Comparison of ENCODE assay signal across 8 cellular contexts in genomic region chr11:93198221-93198650, GRCh38. TPM values are rescaled to one million over a fixed set of nuclear protein-coding genes. Genes with fewer than 3 reads are reported as not detected.
A peak's percentile ranks its signal among the peaks of the same experiment; 100 is the strongest.
DNase-seq lines count a peak whose midpoint lies in the region; ATAC-seq and TF ChIP-seq lines count a peak whose summit lies in the region.

No MANE protein-coding gene starts in this region.

- H3K27ac Mint-ChIP-seq in endodermal cell (no peak overlapping the region), neural crest cell (ENCODE audit: unreplicated experiment) (no peak overlapping the region)

- DNase-seq in NCI-H748 (lab: John Stamatoyannopoulos, UW; ENCODE audit: unreplicated experiment) (peak; percentile 24), NCI-H748 treated with DMSO at 0.1 percent for 48 hours (lab: John Stamatoyannopoulos, UW) (no peak), Panc1 (ENCODE audit: low read depth, low spot score) (peak; percentile 4), endodermal cell (no peak), neural crest cell (ENCODE audit: low read depth, low spot score) (no peak), GM20000 (ENCODE audit: low spot score) (no peak), mucosa of gallbladder (ENCODE audit: low spot score) (no peak)

- peaks cover 8% of the 10 kb centered on the region for H3K4me1 Mint-ChIP-seq in endodermal cell
- H3K4me1 Mint-ChIP-seq in neural crest cell: peaks cover 26% of the 10 kb centered on the region

- H3K27me3 ChIP-seq in Panc1 (ENCODE audit: control insufficient read depth, insufficient read depth, low read length) (peaks cover 14% of the 10 kb centered on the region), endodermal cell (ENCODE audit: control insufficient read depth, insufficient read depth, low read length, poor library complexity, severe bottlenecking) (no peaks in the 10 kb centered on the region)

- ATAC-seq in Panc1: no peak
- no peak for ATAC-seq in HG02870 (IDR thresholded peaks at IDR 0.05; ENCODE audit: unreplicated experiment)

- BruUV-seq in Panc1 (replicated peaks; lab: Mats Ljungman, UMichigan): TSS peak; percentile 89

- H3K9me3 ChIP-seq in Panc1 (ENCODE audit: control insufficient read depth, insufficient read depth, low read depth, low read length) (no peaks in the 10 kb centered on the region), endodermal cell (ENCODE audit: control insufficient read depth, low read length) (no peaks in the 10 kb centered on the region)

- H3K4me3 ChIP-seq in Panc1 (ENCODE audit: low read depth in 2 of 2, low read length in 2 of 2) (peak overlapping the region; percentile 71 to 86), endodermal cell (ENCODE audit: low read length) (peak overlapping the region; percentile 98)

- H3K36me3 Mint-ChIP-seq in endodermal cell (ENCODE audit: low read depth): no peaks in the 10 kb centered on the region
- H3K36me3 Mint-ChIP-seq in neural crest cell (ENCODE audit: low read depth): peaks cover 3% of the 10 kb centered on the region

- intact Hi-C loops in Panc1 (cut with micrococcal nuclease; ENCODE audit: unreplicated experiment): no loop called here

- POLR2A ChIA-PET in Panc1 (lab: Charles Lee): no interaction called here

- TF ChIP-seq CTCF in Panc1 (IDR thresholded peaks at IDR 0.05) (no peak), endodermal cell (conservative IDR thresholded peaks at IDR 0.05) (no peak), neural crest cell (conservative IDR thresholded peaks at IDR 0.05) (no peak), GM20000 (IDR thresholded peaks at IDR 0.05; ENCODE audit: extremely low read depth, missing control alignments) (no peak)

- no peaks in the 10 kb centered on the region for H3K9me3 Mint-ChIP-seq in endodermal cell
- no peaks in the 10 kb centered on the region for H3K9me3 Mint-ChIP-seq in neural crest cell

- peak overlapping the region; percentile 92 for H3K9ac ChIP-seq in endodermal cell (ENCODE audit: extremely low read depth, low read length, poor library complexity, severe bottlenecking)

- H3K36me3 ChIP-seq in Panc1 (ENCODE audit: control insufficient read depth, insufficient read depth, low read length) (no peaks in the 10 kb centered on the region), endodermal cell (ENCODE audit: control insufficient read depth, insufficient read depth, low read length) (no peaks in the 10 kb centered on the region)

- peak overlapping the region; percentile 64 for H3K27ac ChIP-seq in Panc1 (ENCODE audit: low read length)
- peak overlapping the region; percentile 21 for H3K27ac ChIP-seq in endodermal cell (ENCODE audit: low read depth, low read length)

- in situ Hi-C loops in Panc1 (cut with HindIII; ENCODE audit: low pct_unique_long_range_greater_than_20kb, low sequenced_read_pairs): no loop called here

- H3K4me3 Mint-ChIP-seq in endodermal cell (peak overlapping the region; percentile 98), neural crest cell (peak overlapping the region; percentile 97)

- 20 to 37% methylated on average over 2 to 7 of the region's 9 CpGs for WGBS in endodermal cell (ENCODE audit: insufficient coverage in 1 of 2, insufficient read length in 1 of 2), 2 experiments

- H3K4me1 ChIP-seq in Panc1 (ENCODE audit: control insufficient read depth, insufficient read depth, low read length): peaks cover 10% of the 10 kb centered on the region
- H3K4me1 ChIP-seq in endodermal cell (ENCODE audit: control insufficient read depth, insufficient read depth, low read length): no peaks in the 10 kb centered on the region

- H3K27me3 Mint-ChIP-seq in endodermal cell (ENCODE audit: insufficient read depth) (peaks cover 3% of the 10 kb centered on the region), neural crest cell (ENCODE audit: low read depth) (no peaks in the 10 kb centered on the region)

- CTCF ChIA-PET in Panc1 (lab: Charles Lee): no interaction called here

RNA-seq across cellular contexts. Expression of gene SLC36A4, which starts 0.4 kb away (rescaled TPM):
- total RNA-seq in Panc1 (2021; ENCODE audit: unreplicated experiment): 30.3 TPM
- 19.8 TPM for polyA plus RNA-seq in Panc1 (2012; ENCODE audit: insufficient read length)
- total RNA-seq in endodermal cell: 10 to 100 TPM; 31.7 to 47.5 TPM
- polyA plus RNA-seq in endodermal cell (2013, experiment 1 of 2): 37.5 TPM
- polyA plus RNA-seq in endodermal cell (2013, experiment 2 of 2): 32.6 TPM
- 34.4 and 37.7 TPM in 2 replicates for total RNA-seq in neural crest cell
- 8.2 TPM for total RNA-seq in mucosa of gallbladder

Comparison
In these comparisons a context has a peak if more than half of its experiments do, and no peak if none do; other contexts are left out.
1. DNase-seq: peak in NCI-H748 (single experiment) and Panc1 (single experiment); none in NCI-H748 treated with DMSO at 0.1 percent for 48 hours (single experiment), endodermal cell (single experiment), neural crest cell (single experiment), GM20000 (single experiment) and mucosa of gallbladder (single experiment).